8 cellular contexts compared by ENCODE assay signal in genomic region chr17:43778337-43779144, GRCh38. TPM values are rescaled to one million over a fixed set of nuclear protein-coding genes. Genes with fewer than 3 reads are reported as not detected.
DNase-seq lines count a peak whose midpoint lies in the region; ATAC-seq and TF ChIP-seq lines count a peak whose summit lies in the region.

DUSP3 (minus strand) TSS chr17:43778977; CDS start chr17:43778924, 53 bp downstream.

- peak within 1 kb of the TSS; percentile 97 for H2AFZ ChIP-seq in OCI-LY7 (ENCODE audit: low read length)

- peak; percentile 93 for DNase-seq in HT-29 (ENCODE audit: low spot score)
- DNase-seq in OCI-LY7 (ENCODE audit: low spot score), result peak; percentile 80
- DNase-seq in activated T-cell treated with anti-CD3 and anti-CD28 coated beads, Interleukin-2, amount 50 U/mL, for 48 hours, result peak; percentile 77 to 85
- DNase-seq in erythroblast (lab: John Stamatoyannopoulos, UW), result peak; percentile 70 to 78
- DNase-seq in mucosa of descending colon, result peak; percentile 96 to 97 (median 96)
- DNase-seq in stimulated activated CD8-positive, alpha-beta memory T cell treated with anti-CD3 and anti-CD28 coated beads, Interleukin-2, amount 100 ng/mL, for 1 hour (ENCODE audit: low read depth in 2 of 2), result peak; percentile 46 to 51

- H3K27ac ChIP-seq in C4-2B (peak within 1 kb of the TSS; percentile 98), OCI-LY7 (ENCODE audit: low read depth, low read length, poor library complexity, severe bottlenecking) (no peak within 1 kb of the TSS)

- H3K9me3 ChIP-seq in OCI-LY7 (ENCODE audit: low read length) (no peaks in the 10 kb centered on the region), mucosa of descending colon (no peaks in the 10 kb centered on the region)

- BruUV-seq in OCI-LY7 (replicated peaks; lab: Mats Ljungman, UMichigan), result no TSS peak

- CTCF ChIA-PET in OCI-LY7 (lab: Charles Lee; ENCODE audit: unreplicated experiment), result no interaction called here

- H3K4me1 ChIP-seq in OCI-LY7 (ENCODE audit: insufficient read depth, low read length, poor library complexity, severe bottlenecking) (peaks cover 13% of the 10 kb centered on the region), mucosa of descending colon (ENCODE audit: low read depth) (no peaks in the 10 kb centered on the region)

- H3K36me3 ChIP-seq in OCI-LY7 (ENCODE audit: insufficient read depth, low read length), result no peaks in the 10 kb centered on the region
- no peaks in the 10 kb centered on the region for H3K36me3 ChIP-seq in mucosa of descending colon (ENCODE audit: low read depth)

- H3K79me2 ChIP-seq in OCI-LY7 (ENCODE audit: insufficient read depth, low read depth, low read length), result no peaks in the 10 kb centered on the region

- TF ChIP-seq POLR2A in erythroblast (IDR thresholded peaks at IDR 0.05; ENCODE audit: low read length), result peak; percentile 48

- TF ChIP-seq CTCF in C4-2B (conservative IDR thresholded peaks at IDR 0.05) (no peak), OCI-LY7 (conservative IDR thresholded peaks at IDR 0.05; ENCODE audit: low read length) (no peak), mucosa of descending colon (IDR thresholded peaks at IDR 0.05) (no peak)

- intact Hi-C loops in OCI-LY7 (cut with micrococcal nuclease; ENCODE audit: unreplicated experiment), result no loop called here
- intact Hi-C loops in mucosa of descending colon (cut with DNase I, micrococcal nuclease), result no loop called here

- POLR2A ChIA-PET in OCI-LY7 (lab: Charles Lee), result no interaction called here

- no peaks in the 10 kb centered on the region for H4K20me1 ChIP-seq in OCI-LY7 (ENCODE audit: insufficient read depth, low read length)

- no peaks in the 10 kb centered on the region for H3K9me2 ChIP-seq in OCI-LY7 (ENCODE audit: insufficient read depth, low read length)

- H3K4me2 ChIP-seq in OCI-LY7 (ENCODE audit: low read length), result peak within 1 kb of the TSS; percentile 99

- peak within 1 kb of the TSS; percentile 96 for H3K4me3 ChIP-seq in OCI-LY7 (ENCODE audit: low read depth, low read length, poor library complexity, severe bottlenecking)
- peak within 1 kb of the TSS; percentile 94 for H3K4me3 ChIP-seq in mucosa of descending colon

- ATAC-seq in GM19372 (IDR thresholded peaks at IDR 0.05; ENCODE audit: low read depth, unreplicated experiment) (peak; percentile 81), mucosa of descending colon (peak; percentile 97)

RNA-seq across cellular contexts. Expression of gene DUSP3, which starts in this region (rescaled TPM):
- 40.2 and 40.8 TPM in 2 replicates for total RNA-seq in HT-29 (2014; rRNA removed; shearing (Covaris generic))
- total RNA-seq in OCI-LY7 (2014; rRNA removed; shearing (Covaris generic)), result 3.0 and 9.0 TPM in 2 replicates
- 6.9 and 9.8 TPM in 2 replicates for total RNA-seq in OCI-LY7 (2022)
- 100 to 1,000 TPM in 1 of 3 donors, 10 to 100 TPM in 2; 46.9 to 123 (median 62.9) TPM for total RNA-seq in mucosa of descending colon
